Comparison of ENCODE assay signal across 8 cellular contexts in genomic region chr11:64843971-64844329, GRCh38. TPM values are rescaled to one million over a fixed set of nuclear protein-coding genes. Genes with fewer than 3 reads are reported as not detected.
DNase-seq lines count a peak whose midpoint lies in the region; ATAC-seq and TF ChIP-seq lines count a peak whose summit lies in the region.

No MANE protein-coding gene starts in this region.

- CTCF ChIA-PET in IMR-90 (lab: Yijun Ruan, JAX), result interaction anchor here (0.6 to 1.1 kb wide), 5 partner anchors 9 to 169 kb away, joined by 3 to 6 read pairs (median 3); no protein-coding TSS in a partner anchor

- H3K14ac ChIP-seq in IMR-90 (replicated peaks; ENCODE audit: low read depth, low read length), result no peak overlapping the region

- H3K27me3 Mint-ChIP-seq in brain, result peaks cover 40% of the 10 kb centered on the region

- H2BK120ac ChIP-seq in IMR-90 (ENCODE audit: low read depth, low read length), result no peak overlapping the region
- no peak overlapping the region for H2BK120ac ChIP-seq in mesendoderm (ENCODE audit: low read depth, low read length)

- no peak overlapping the region for H3K56ac ChIP-seq in IMR-90 (ENCODE audit: extremely low read depth, insufficient read depth, low read length)
- peak overlapping the region; percentile 86 for H3K56ac ChIP-seq in mesendoderm (ENCODE audit: low read length)

- H3K4ac ChIP-seq in IMR-90 (ENCODE audit: low read depth, low read length) (no peak overlapping the region), mesendoderm (ENCODE audit: low read depth, low read length) (no peak overlapping the region)

- H3K27ac Mint-ChIP-seq in brain, result peak overlapping the region in 4 of 5 experiments; percentile 7 to 78 (median 36)

- H3K4me3 ChIP-seq in ACC112 (ENCODE audit: low read depth, low read length), result peak overlapping the region; percentile 60; the same call in 1 of the 2 replicates
- H3K4me3 ChIP-seq in IMR-90 (ENCODE audit: insufficient read depth, low read depth, low read length), result no peak overlapping the region
- H3K4me3 ChIP-seq in mesendoderm (ENCODE audit: low read length), result peak overlapping the region; percentile 58

- H3K18ac ChIP-seq in IMR-90 (ENCODE audit: low read depth, low read length), result no peak overlapping the region
- no peak overlapping the region for H3K18ac ChIP-seq in mesendoderm (ENCODE audit: low read length)

- H2BK5ac ChIP-seq in IMR-90 (ENCODE audit: low read depth, low read length, poor library complexity, severe bottlenecking), result no peak overlapping the region
- H2BK5ac ChIP-seq in mesendoderm (ENCODE audit: low read length), result no peak overlapping the region

- H3K27ac ChIP-seq in ACC112 (ENCODE audit: low read depth, low read length), result no peak overlapping the region
- no peak overlapping the region for H3K27ac ChIP-seq in IMR-90 (ENCODE audit: insufficient read depth, low read length)
- H3K27ac ChIP-seq in mesendoderm (ENCODE audit: low read depth, low read length), result no peak overlapping the region

- H2AFZ ChIP-seq in ACC112 (ENCODE audit: low read length, unreplicated experiment) (no peak overlapping the region), IMR-90 (replicated peaks; ENCODE audit: low read length, poor library complexity) (peak overlapping the region; percentile 87)

- H3K79me2 ChIP-seq in ACC112 (ENCODE audit: control insufficient read depth, insufficient read depth, low read length, unreplicated experiment) (no peaks in the 10 kb centered on the region), mesendoderm (ENCODE audit: control insufficient read depth, insufficient read depth, low read length) (no peaks in the 10 kb centered on the region)

- TF ChIP-seq CTCF in IMR-90 (conservative IDR thresholded peaks at IDR 0.05; ENCODE audit: low read depth, low read length) (no peak), brain (conservative IDR thresholded peaks at IDR 0.05) (no peak)

- H3K36me3 ChIP-seq in ACC112 (ENCODE audit: insufficient read depth, low read length) (no peaks in the 10 kb centered on the region), IMR-90 (ENCODE audit: control insufficient read depth, insufficient read depth, low read length) (no peaks in the 10 kb centered on the region), mesendoderm (ENCODE audit: control insufficient read depth, insufficient read depth, low read length) (no peaks in the 10 kb centered on the region)

- no peak overlapping the region for H4K5ac ChIP-seq in IMR-90 (ENCODE audit: low read depth, low read length)
- no peak overlapping the region for H4K5ac ChIP-seq in mesendoderm (ENCODE audit: low read length)

- dilution Hi-C loops in IMR-90 (cut with HindIII; ENCODE audit: low sequenced_read_pairs, unreplicated experiment), result no loop called here

- no peaks in the 10 kb centered on the region for H3K9me3 Mint-ChIP-seq in brain

- H3K4me1 Mint-ChIP-seq in brain, result peaks cover 19% of the 10 kb centered on the region

- no peak overlapping the region for H3K23ac ChIP-seq in IMR-90 (ENCODE audit: low read depth, low read length)
- H3K23ac ChIP-seq in mesendoderm (ENCODE audit: low read length), result peak overlapping the region; percentile 66

- no peaks in the 10 kb centered on the region for H3K9me1 ChIP-seq in IMR-90 (ENCODE audit: insufficient read depth, low read length)

- H2AK5ac ChIP-seq in IMR-90 (ENCODE audit: low read depth, low read length) (no peak overlapping the region; the same call in 1 of the 2 replicates), mesendoderm (ENCODE audit: low read length) (peak overlapping the region; percentile 45)

- peak overlapping the region; percentile 73 to 84 (median 78) for H3K4me3 Mint-ChIP-seq in brain

- no peak for ATAC-seq in IMR-90 (ENCODE audit: low read depth)
- no peak for ATAC-seq in HG03095 (IDR thresholded peaks at IDR 0.05; ENCODE audit: unreplicated experiment)
- ATAC-seq in HG02571 (IDR thresholded peaks at IDR 0.05; ENCODE audit: unreplicated experiment), result no peak

- 46% methylated on average over 13 of the region's 19 CpGs; no CpG with 5 or more reads in 1 of the 2 experiments for WGBS in IMR-90 (ENCODE audit: extremely low coverage in 2 of 2, insufficient read length in 1 of 2), 2 experiments
- whole genome bisulfite sequencing in mesendoderm (ENCODE audit: extremely low coverage, insufficient coverage, low lambda C conversion rate), result no CpG with 5 or more reads among the region's 19 CpGs

- H3K9ac ChIP-seq in IMR-90 (ENCODE audit: low read depth, low read length), result no peak overlapping the region
- peak overlapping the region; percentile 77 for H3K9ac ChIP-seq in mesendoderm (ENCODE audit: low read length)

- POLR2A ChIA-PET in IMR-90 (lab: Charles Lee; ENCODE audit: unreplicated experiment), result no interaction called here

- H3K79me1 ChIP-seq in IMR-90 (ENCODE audit: low read depth in 1 of 2, low read length in 2 of 2) (peaks cover 0 to 7% of the 10 kb centered on the region in 2 experiments; a peak in 1 of 4 replicates), mesendoderm (ENCODE audit: low read length) (peaks cover 4% of the 10 kb centered on the region)

- H4K91ac ChIP-seq in IMR-90 (ENCODE audit: insufficient read depth, low read depth, low read length), result no peak overlapping the region

- TF ChIP-seq POLR2A in IMR-90 (IDR thresholded peaks at IDR 0.05; ENCODE audit: low read depth, low read length), result no peak

- intact Hi-C loops in IMR-90 (cut with micrococcal nuclease), result no loop called here

- TF ChIP-seq RAD21 in IMR-90 (IDR thresholded peaks at IDR 0.05; ENCODE audit: low read length), result no peak

- no peak overlapping the region for H2BK20ac ChIP-seq in IMR-90 (ENCODE audit: low read depth, low read length)

- H3K27me3 ChIP-seq in ACC112 (ENCODE audit: insufficient read depth, low read length) (no peaks in the 10 kb centered on the region), IMR-90 (ENCODE audit: control insufficient read depth, insufficient read depth, low read length) (no peaks in the 10 kb centered on the region), mesendoderm (ENCODE audit: insufficient read depth, low read length, poor library complexity) (no peaks in the 10 kb centered on the region)

- no peaks in the 10 kb centered on the region for H3K9me3 ChIP-seq in IMR-90 (ENCODE audit: control insufficient read depth, insufficient read depth, low read length)

- H3K4me2 ChIP-seq in IMR-90 (ENCODE audit: low read depth, low read length) (no peak overlapping the region), mesendoderm (ENCODE audit: low read length) (peak overlapping the region; percentile 94)

- peak overlapping the region; percentile 68 for H2AK9ac ChIP-seq in IMR-90 (replicated peaks; ENCODE audit: low read depth, low read length, poor library complexity)

- no peaks in the 10 kb centered on the region for H3K36me3 Mint-ChIP-seq in brain

- no peaks in the 10 kb centered on the region for H4K20me1 ChIP-seq in IMR-90 (ENCODE audit: insufficient read depth, low read length)

- H4K8ac ChIP-seq in IMR-90 (ENCODE audit: low read depth in 2 of 2, low read length in 2 of 2) (no peak overlapping the region; a peak in 1 of 4 replicates), mesendoderm (ENCODE audit: low read depth, low read length) (no peak overlapping the region)

- BruUV-seq in IMR-90 (replicated peaks; lab: Mats Ljungman, UMichigan), result no TSS peak

- no peak for DNase-seq in IMR-90
- DNase-seq in mesendoderm, result no peak
- no peak for DNase-seq in activated gamma-delta T cell (lab: John Stamatoyannopoulos, UW)
- DNase-seq in HCEC 1CT, result no peak

- no peak overlapping the region for H2BK15ac ChIP-seq in IMR-90 (ENCODE audit: low read depth, low read length)
- H2BK15ac ChIP-seq in mesendoderm (replicated peaks; ENCODE audit: low read depth), result no peak overlapping the region

- in situ Hi-C loops in IMR-90 (cut with MboI; ENCODE audit: low sequenced_read_pairs), result loop anchor here (10.0 kb wide), 1 partner anchor 161 kb away; no protein-coding TSS in a partner anchor

- H3K4me1 ChIP-seq in ACC112 (ENCODE audit: control insufficient read depth, insufficient read depth, low read length, unreplicated experiment) (peaks cover 15% of the 10 kb centered on the region), IMR-90 (ENCODE audit: control insufficient read depth, insufficient read depth, low read length) (peaks cover 8% of the 10 kb centered on the region), mesendoderm (ENCODE audit: control insufficient read depth, low read depth, low read length) (peaks cover 11% of the 10 kb centered on the region)

TF ChIP-seq in IMR-90, 13 proteins besides CTCF, POLR2A, EP300 and RAD21 (continues in another document):
- TF ChIP-seq RFX5 (IDR thresholded peaks at IDR 0.05; ENCODE audit: low read depth, low read length), result no peak
- TF ChIP-seq CEBPB (IDR thresholded peaks at IDR 0.05; ENCODE audit: low read depth, low read length), result no peak
- TF ChIP-seq CHD1 (IDR thresholded peaks at IDR 0.05; ENCODE audit: low read depth, low read length), result no peak
- no peak for TF ChIP-seq MAZ (IDR thresholded peaks at IDR 0.05; ENCODE audit: borderline replicate concordance, low read depth, low read length)

RNA-seq across cellular contexts. Expression of gene CDC42BPG, which starts 0.5 kb away (rescaled TPM):
- under 0.01 TPM in 2 replicates for total RNA-seq in IMR-90 (2012; rRNA removed)
- polyA plus RNA-seq in IMR-90 (2012; rRNA removed) (0.10 and 0.12 TPM in 2 replicates), brain (ENCODE audit: insufficient read depth, low read depth, low replicate concordance) (9.5 TPM)
- polyA plus RNA-seq in IMR-90 (2012; cell fraction: cytosol; rRNA removed), result 0.04 and 0.12 TPM in 2 replicates
- 0.50 and 0.59 TPM in 2 replicates for polyA plus RNA-seq in IMR-90 (2012; cell fraction: nucleus; rRNA removed; ENCODE audit: low replicate concordance)
- 3.2 TPM for polyA plus RNA-seq in mesendoderm (2013, experiment 1 of 2)
- polyA plus RNA-seq in mesendoderm (2013, experiment 2 of 2), result 3.4 TPM

RNA-seq across cellular contexts. Expression of gene MEN1, which starts 33.6 kb away (rescaled TPM):
- 8.8 and 9.4 TPM in 2 replicates for total RNA-seq in IMR-90 (2012; rRNA removed)
- 35.7 and 44.7 TPM in 2 replicates for polyA plus RNA-seq in IMR-90 (2012; rRNA removed)
- 18.9 and 33.6 TPM in 2 replicates for polyA plus RNA-seq in IMR-90 (2012; cell fraction: cytosol; rRNA removed)
- 65.7 and 129 TPM in 2 replicates for polyA plus RNA-seq in IMR-90 (2012; cell fraction: nucleus; rRNA removed; ENCODE audit: low replicate concordance)
- polyA plus RNA-seq in brain (ENCODE audit: insufficient read depth, low read depth, low replicate concordance), result 59.7 TPM
- 46.1 TPM for polyA plus RNA-seq in mesendoderm (2013, experiment 1 of 2)
- 44.6 TPM for polyA plus RNA-seq in mesendoderm (2013, experiment 2 of 2)

RNA-seq across cellular contexts. Expression of gene EHD1, which starts 34.5 kb away (rescaled TPM):
- total RNA-seq in IMR-90 (2012; rRNA removed), result 107 and 125 TPM in 2 replicates
- polyA plus RNA-seq in IMR-90 (2012; rRNA removed) (209 and 216 TPM in 2 replicates), brain (ENCODE audit: insufficient read depth, low read depth, low replicate concordance) (43.9 TPM)
- 259 and 358 TPM in 2 replicates for polyA plus RNA-seq in IMR-90 (2012; cell fraction: cytosol; rRNA removed)
- 267 and 410 TPM in 2 replicates for polyA plus RNA-seq in IMR-90 (2012; cell fraction: nucleus; rRNA removed; ENCODE audit: low replicate concordance)
- polyA plus RNA-seq in mesendoderm (2013, experiment 1 of 2), result 21.1 TPM
- 21.9 TPM for polyA plus RNA-seq in mesendoderm (2013, experiment 2 of 2)

RNA-seq across cellular contexts. Expression of gene MAP4K2, which starts 40.9 kb away (rescaled TPM):
- total RNA-seq in IMR-90 (2012; rRNA removed), result 9.2 and 11.7 TPM in 2 replicates
- polyA plus RNA-seq in IMR-90 (2012; rRNA removed) (16.6 and 22.2 TPM in 2 replicates), brain (ENCODE audit: insufficient read depth, low read depth, low replicate concordance) (18.6 TPM)
- polyA plus RNA-seq in IMR-90 (2012; cell fraction: cytosol; rRNA removed), result 18.8 and 24.1 TPM in 2 replicates
- 41.7 and 95.5 TPM in 2 replicates for polyA plus RNA-seq in IMR-90 (2012; cell fraction: nucleus; rRNA removed; ENCODE audit: low replicate concordance)
- 10.2 TPM for polyA plus RNA-seq in mesendoderm (2013, experiment 1 of 2)
- 10.2 TPM for polyA plus RNA-seq in mesendoderm (2013, experiment 2 of 2)
